Comparison of ENCODE assay signal across 11 cellular contexts in the genomic region with DNA sequence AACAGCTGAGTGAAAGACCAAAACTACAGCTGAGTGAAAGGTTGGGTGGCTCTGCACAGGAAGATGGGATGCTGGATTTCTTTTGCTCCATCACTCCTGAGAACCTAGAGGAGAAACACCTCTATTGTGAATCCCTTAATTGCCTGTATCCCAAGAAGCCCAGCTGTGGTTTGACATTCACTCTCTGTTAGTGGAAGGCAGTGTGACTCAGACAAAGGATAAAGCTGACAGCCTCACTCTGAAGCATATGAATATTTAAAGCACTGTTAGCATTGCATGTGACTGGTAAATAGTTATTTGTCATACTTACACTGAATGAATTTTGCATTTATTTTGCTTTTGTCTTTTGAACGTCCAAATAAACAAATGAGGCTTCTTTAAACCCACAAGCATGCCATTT.
DNase-seq lines count a peak whose midpoint lies in the region; ATAC-seq, FAIRE-seq and TF ChIP-seq lines count a peak whose summit lies in the region.
"Had no signal": no experiment of that assay in that cellular context is flagged by ENCODE, and none has a peak within 500 bp of the region (broad histone marks: within the 10 kb centered on the region; RNA-seq: fewer than 3 reads in every experiment).

No MANE protein-coding gene starts in this region.

- no peaks in the 10 kb centered on the region for H3K9me3 ChIP-seq in endothelial cell of umbilical vein (replicated peaks; ENCODE audit: control insufficient read depth, insufficient read depth, low read length)
- no peaks in the 10 kb centered on the region for H3K9me3 ChIP-seq in ovary

- H4K20me1 ChIP-seq in endothelial cell of umbilical vein (replicated peaks; ENCODE audit: control insufficient read depth, extremely low read depth, insufficient read depth, low read length): no peaks in the 10 kb centered on the region

- no peak overlapping the region for H2AFZ ChIP-seq in endothelial cell of umbilical vein (ENCODE audit: low read depth, low read length)

- TF ChIP-seq POLR2A in endothelial cell of umbilical vein (IDR thresholded peaks at IDR 0.05; ENCODE audit: low read depth, low read length): no peak
- no peak for TF ChIP-seq POLR2A in ovary (IDR thresholded peaks at IDR 0.05)

- intact Hi-C loops in endothelial cell of umbilical vein (cut with micrococcal nuclease): no loop called here
- intact Hi-C loops in ovary (cut with DNase I): no loop called here

- TF ChIP-seq EP300 in ovary (IDR thresholded peaks at IDR 0.05): no peak

- ATAC-seq in GM21786 (IDR thresholded peaks at IDR 0.05; ENCODE audit: unreplicated experiment) (no peak), HG03097 (IDR thresholded peaks at IDR 0.05; ENCODE audit: low FRiP score, unreplicated experiment) (no peak)
- ATAC-seq: activated T-helper 17 cell treated with anti-CD3 and anti-CD28 coated beads, Interleukin-2, amount 50 U/mL, for 72 hours; right cardiac atrium had no signal

- H3K27me3 ChIP-seq in endothelial cell of umbilical vein (ENCODE audit: control insufficient read depth in 2 of 2, insufficient read depth in 2 of 2, low read length in 2 of 2): no peaks in the 10 kb centered on the region
- H3K27me3 ChIP-seq in ovary: no peaks in the 10 kb centered on the region

- POLR2A ChIA-PET in endothelial cell of umbilical vein (lab: Charles Lee): no interaction called here

- H3K9ac ChIP-seq in endothelial cell of umbilical vein (replicated peaks; ENCODE audit: extremely low read depth, insufficient read depth, low read length): no peak overlapping the region

- no peaks in the 10 kb centered on the region for H3K79me2 ChIP-seq in endothelial cell of umbilical vein (ENCODE audit: control insufficient read depth, insufficient read depth, low read length)

- H3K4me3 ChIP-seq in endothelial cell of umbilical vein (replicated peaks in 1 of 3; ENCODE audit: insufficient read depth in 1 of 3, low read depth in 1 of 3, low read length in 3 of 3) (no peak overlapping the region), ovary (no peak overlapping the region), coronary artery (no peak overlapping the region)

- DNase-seq in EH (ENCODE audit: low read depth) (peak; percentile 69), NCI-H69 (lab: John Stamatoyannopoulos, UW) (peak; percentile 77), endothelial cell of umbilical vein (ENCODE audit: low read depth, low spot score) (peak; percentile 48), myocyte (ENCODE audit: low read depth) (peak; percentile 68), ovary (no peak), coronary artery (ENCODE audit: low spot score) (no peak)
- DNase-seq: CD4-positive, alpha-beta T cell; right cardiac atrium had no signal

- no peak for TF ChIP-seq CTCF in endothelial cell of umbilical vein (IDR thresholded peaks at IDR 0.05; ENCODE audit: extremely low read depth in 1 of 2, insufficient read depth in 1 of 2, low read depth in 1 of 2, low read length in 2 of 2)
- TF ChIP-seq CTCF in ovary (IDR thresholded peaks at IDR 0.05): no peak
- TF ChIP-seq CTCF in coronary artery (IDR thresholded peaks at IDR 0.05): no peak

- H3K9me1 ChIP-seq in endothelial cell of umbilical vein (replicated peaks; ENCODE audit: control insufficient read depth, extremely low read depth, insufficient read depth, low read length): no peaks in the 10 kb centered on the region

- dilution Hi-C loops in endothelial cell of umbilical vein (cut with MboI; ENCODE audit: extremely low pct_ligation_motif_present, low sequenced_read_pairs): no loop called here

- CTCF ChIA-PET in endothelial cell of umbilical vein (lab: Charles Lee): interaction anchor here (1.1 to 2.6 kb wide), 3 partner anchors 14 to 288 kb away, joined by 3 to 14 read pairs (median 3); no protein-coding TSS in a partner anchor

- WGBS in ovary, 3 donors: 31 to 81% (median 73%) methylated on average over 1 of the region's 1 CpG

- no TSS peak for BruUV-seq in endothelial cell of umbilical vein (replicated peaks; lab: Mats Ljungman, UMichigan)

- H3K27ac ChIP-seq in endothelial cell of umbilical vein (ENCODE audit: insufficient read depth, low read depth, low read length) (no peak overlapping the region), ovary (no peak overlapping the region), coronary artery (no peak overlapping the region)

- H3K36me3 ChIP-seq in endothelial cell of umbilical vein (ENCODE audit: control insufficient read depth in 2 of 2, extremely low read depth in 1 of 2, insufficient read depth in 2 of 2, low read length in 2 of 2) (no peaks in the 10 kb centered on the region), ovary (no peaks in the 10 kb centered on the region)

- H3K4me1 ChIP-seq in endothelial cell of umbilical vein (ENCODE audit: control insufficient read depth, extremely low read depth, insufficient read depth, low read length): peaks cover 27% of the 10 kb centered on the region
- H3K4me1 ChIP-seq in ovary (ENCODE audit: insufficient read depth): no peaks in the 10 kb centered on the region

- peak; percentile 18 for FAIRE-seq in endothelial cell of umbilical vein (lab: Jason Lieb, UNC)

- H3K4me2 ChIP-seq in endothelial cell of umbilical vein (ENCODE audit: insufficient read depth, low read length): no peak overlapping the region

TF ChIP-seq in endothelial cell of umbilical vein, 7 proteins besides CTCF, POLR2A, EP300 and RAD21:
- no peak for TF ChIP-seq EZH2 (IDR thresholded peaks at IDR 0.05; ENCODE audit: borderline replicate concordance, low read depth, low read length, severe bottlenecking)
- peak; percentile 73 for TF ChIP-seq FOS (IDR thresholded peaks at IDR 0.05; ENCODE audit: borderline replicate concordance, insufficient read depth, low read length)

Comparison
In these comparisons a context has a peak if more than half of its experiments do, and no peak if none do; other contexts are left out.
1. DNase-seq: peak in EH (single experiment), NCI-H69 (single experiment), endothelial cell of umbilical vein (single experiment) and myocyte (single experiment); none in ovary (0 of 5) and coronary artery (single experiment).